ENCODE assay signal across 8 cellular contexts in the genomic region with DNA sequence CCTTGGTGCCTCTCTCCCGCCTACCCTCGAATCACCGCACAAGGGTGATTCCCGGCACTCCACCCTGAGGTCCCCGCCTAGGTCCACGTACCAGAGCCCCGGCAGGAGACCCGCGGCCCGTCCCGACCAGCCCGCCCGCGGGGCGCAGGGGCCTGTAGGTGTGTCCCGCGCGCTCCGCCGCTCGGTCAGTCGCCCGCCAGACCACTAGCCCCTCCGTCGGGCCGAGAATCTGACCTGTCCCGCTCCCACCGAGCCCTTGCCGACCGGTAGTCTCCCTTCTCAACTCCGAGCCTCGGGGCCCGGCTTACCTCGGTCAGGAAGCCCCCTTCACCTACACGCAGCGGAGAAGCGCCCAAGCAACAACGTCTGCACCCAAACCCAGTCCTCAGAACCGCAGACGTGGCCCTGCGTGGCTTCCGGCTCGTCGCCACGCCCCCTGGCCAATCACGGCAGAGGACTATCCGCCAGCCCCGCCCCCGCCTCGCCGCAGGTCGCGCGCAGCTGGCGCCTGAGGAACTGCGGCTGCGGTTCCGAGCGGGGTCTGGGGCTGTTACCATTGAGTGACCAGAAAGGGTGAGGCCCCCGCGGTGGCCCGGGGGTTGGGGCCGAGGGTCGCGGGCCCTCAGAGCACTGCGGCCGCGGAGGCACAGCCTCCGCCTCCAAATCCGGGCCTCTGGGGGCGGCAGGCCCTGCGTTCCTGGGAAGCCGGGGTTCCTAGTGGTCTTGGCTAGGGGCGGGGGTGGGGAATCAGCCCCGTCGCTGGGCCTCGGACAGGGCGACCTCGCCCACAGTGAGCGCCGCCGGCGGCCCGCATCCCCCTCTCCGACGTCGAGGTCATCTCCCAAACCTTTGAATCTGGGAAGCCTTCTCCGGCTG. TPM values are rescaled to one million over a fixed set of nuclear protein-coding genes. Genes with fewer than 3 reads are reported as not detected.
A peak's percentile ranks its signal among the peaks of the same experiment; 100 is the strongest.
DNase-seq lines count a peak whose midpoint lies in the region; ATAC-seq and TF ChIP-seq lines count a peak whose summit lies in the region.

A gene with protein sequence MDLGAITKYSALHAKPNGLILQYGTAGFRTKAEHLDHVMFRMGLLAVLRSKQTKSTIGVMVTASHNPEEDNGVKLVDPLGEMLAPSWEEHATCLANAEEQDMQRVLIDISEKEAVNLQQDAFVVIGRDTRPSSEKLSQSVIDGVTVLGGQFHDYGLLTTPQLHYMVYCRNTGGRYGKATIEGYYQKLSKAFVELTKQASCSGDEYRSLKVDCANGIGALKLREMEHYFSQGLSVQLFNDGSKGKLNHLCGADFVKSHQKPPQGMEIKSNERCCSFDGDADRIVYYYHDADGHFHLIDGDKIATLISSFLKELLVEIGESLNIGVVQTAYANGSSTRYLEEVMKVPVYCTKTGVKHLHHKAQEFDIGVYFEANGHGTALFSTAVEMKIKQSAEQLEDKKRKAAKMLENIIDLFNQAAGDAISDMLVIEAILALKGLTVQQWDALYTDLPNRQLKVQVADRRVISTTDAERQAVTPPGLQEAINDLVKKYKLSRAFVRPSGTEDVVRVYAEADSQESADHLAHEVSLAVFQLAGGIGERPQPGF (minus strand): TSS at position 395 of the 876 bp plus-strand sequence. CDS start 2,253 bp downstream, outside the sequence.
A gene (plus strand): TSS at position 487 of the 876 bp plus-strand sequence. CDS start 1,095 bp downstream, outside the sequence.

- H3K27me3 ChIP-seq in liver (ENCODE audit: control insufficient read depth in 4 of 4, insufficient read depth in 4 of 4, low read length in 3 of 4): no peaks in the 10 kb centered on the region

- H3K4me1 ChIP-seq in liver (ENCODE audit: control insufficient read depth in 4 of 4, insufficient read depth in 4 of 4, low read length in 3 of 4): peaks cover 15 to 26% (median 19%) of the 10 kb centered on the region in 4 donors

- TF ChIP-seq RAD21 in liver (IDR thresholded peaks at IDR 0.05): no peak

- peak within 1 kb of the TSS; percentile 94 for H3K27ac ChIP-seq in C4-2B
- peak within 1 kb of the TSS; percentile 81 to 95 for H3K27ac ChIP-seq in liver (ENCODE audit: low read depth in 1 of 2, low read length in 2 of 2)

- H3K9ac ChIP-seq in liver (ENCODE audit: low read depth in 1 of 2, low read length in 2 of 2): peak within 1 kb of the TSS; percentile 82 to 94

- peak within 1 kb of the TSS; percentile 92 for H3K27ac Mint-ChIP-seq in dendritic cell treated with granulocyte-macrophage colony-stimulating factor and Interleukin-4, amounts not matched to agents 40 ng/mL and 50 ng/mL, for 4 days

- DNase-seq in NCI-H69 (lab: John Stamatoyannopoulos, UW): peak; percentile 94
- DNase-seq in activated CD4-positive, alpha-beta T cell treated with anti-CD3 and anti-CD28 coated beads, Interleukin-2, amount 50 U/mL, for 4 hours: peak; percentile 82 to 85
- peak; percentile 90 for DNase-seq in stimulated activated CD4-positive, alpha-beta T cell treated with anti-CD3 and anti-CD28 coated beads, Interleukin-4, amount 100 ng/mL, for 1 hour

- H3K27me3 Mint-ChIP-seq in dendritic cell treated with granulocyte-macrophage colony-stimulating factor and Interleukin-4, amounts not matched to agents 40 ng/mL and 50 ng/mL, for 4 days: peaks cover 10% of the 10 kb centered on the region

- ATAC-seq in GM19328 (IDR thresholded peaks at IDR 0.05; ENCODE audit: unreplicated experiment) (peak; percentile 97), HG03460 (IDR thresholded peaks at IDR 0.05; ENCODE audit: unreplicated experiment) (peak; percentile 97)

- peaks cover 5 to 27% (median 17%) of the 10 kb centered on the region in 4 donors for H3K36me3 ChIP-seq in liver (ENCODE audit: control insufficient read depth in 4 of 4, insufficient read depth in 3 of 4, low read depth in 1 of 4, low read length in 3 of 4)

- H3K4me3 Mint-ChIP-seq in dendritic cell treated with granulocyte-macrophage colony-stimulating factor and Interleukin-4, amounts not matched to agents 40 ng/mL and 50 ng/mL, for 4 days: peak within 1 kb of the TSS; percentile 93

- H3K36me3 Mint-ChIP-seq in dendritic cell treated with granulocyte-macrophage colony-stimulating factor and Interleukin-4, amounts not matched to agents 40 ng/mL and 50 ng/mL, for 4 days (ENCODE audit: low read depth): peaks cover 27% of the 10 kb centered on the region

- intact Hi-C loops in dendritic cell treated with granulocyte-macrophage colony-stimulating factor and Interleukin-4, amounts not matched to agents 40 ng/mL and 50 ng/mL, for 4 days (cut with micrococcal nuclease): loop anchor here (2.0 to 10.0 kb wide), 4 partner anchors 124 to 1441 kb away; a partner anchor contains a TSS

- no peaks in the 10 kb centered on the region for H3K9me3 ChIP-seq in liver (ENCODE audit: control insufficient read depth in 4 of 4, low read length in 3 of 4)

- H3K4me1 Mint-ChIP-seq in dendritic cell treated with granulocyte-macrophage colony-stimulating factor and Interleukin-4, amounts not matched to agents 40 ng/mL and 50 ng/mL, for 4 days (ENCODE audit: low read depth): peaks cover 15% of the 10 kb centered on the region

- H3K9me3 Mint-ChIP-seq in dendritic cell treated with granulocyte-macrophage colony-stimulating factor and Interleukin-4, amounts not matched to agents 40 ng/mL and 50 ng/mL, for 4 days: no peaks in the 10 kb centered on the region

- WGBS in liver: under 1% methylated on average over 88 of the region's 88 CpGs

- H3K4me3 ChIP-seq in liver (ENCODE audit: low read depth in 1 of 3, low read length in 3 of 3): peak within 1 kb of the TSS; percentile 93 to 99 (median 98)

- TF ChIP-seq CTCF in C4-2B (conservative IDR thresholded peaks at IDR 0.05) (no peak), liver (IDR thresholded peaks at IDR 0.05; ENCODE audit: low read depth, low read length, missing input control) (no peak)

TF ChIP-seq in liver, 16 proteins besides CTCF, POLR2A, EP300 and RAD21:
- TF ChIP-seq GABPA (IDR thresholded peaks at IDR 0.05 in 1 of 2, conservative IDR thresholded peaks at IDR 0.05 in 1 of 2) (peak in 1 of 2 donors; percentile 65), SP1 (IDR thresholded peaks at IDR 0.05) (peak; percentile 23), TAF1 (conservative IDR thresholded peaks at IDR 0.05) (no peak)
- TF ChIP-seq, protein P1, sequence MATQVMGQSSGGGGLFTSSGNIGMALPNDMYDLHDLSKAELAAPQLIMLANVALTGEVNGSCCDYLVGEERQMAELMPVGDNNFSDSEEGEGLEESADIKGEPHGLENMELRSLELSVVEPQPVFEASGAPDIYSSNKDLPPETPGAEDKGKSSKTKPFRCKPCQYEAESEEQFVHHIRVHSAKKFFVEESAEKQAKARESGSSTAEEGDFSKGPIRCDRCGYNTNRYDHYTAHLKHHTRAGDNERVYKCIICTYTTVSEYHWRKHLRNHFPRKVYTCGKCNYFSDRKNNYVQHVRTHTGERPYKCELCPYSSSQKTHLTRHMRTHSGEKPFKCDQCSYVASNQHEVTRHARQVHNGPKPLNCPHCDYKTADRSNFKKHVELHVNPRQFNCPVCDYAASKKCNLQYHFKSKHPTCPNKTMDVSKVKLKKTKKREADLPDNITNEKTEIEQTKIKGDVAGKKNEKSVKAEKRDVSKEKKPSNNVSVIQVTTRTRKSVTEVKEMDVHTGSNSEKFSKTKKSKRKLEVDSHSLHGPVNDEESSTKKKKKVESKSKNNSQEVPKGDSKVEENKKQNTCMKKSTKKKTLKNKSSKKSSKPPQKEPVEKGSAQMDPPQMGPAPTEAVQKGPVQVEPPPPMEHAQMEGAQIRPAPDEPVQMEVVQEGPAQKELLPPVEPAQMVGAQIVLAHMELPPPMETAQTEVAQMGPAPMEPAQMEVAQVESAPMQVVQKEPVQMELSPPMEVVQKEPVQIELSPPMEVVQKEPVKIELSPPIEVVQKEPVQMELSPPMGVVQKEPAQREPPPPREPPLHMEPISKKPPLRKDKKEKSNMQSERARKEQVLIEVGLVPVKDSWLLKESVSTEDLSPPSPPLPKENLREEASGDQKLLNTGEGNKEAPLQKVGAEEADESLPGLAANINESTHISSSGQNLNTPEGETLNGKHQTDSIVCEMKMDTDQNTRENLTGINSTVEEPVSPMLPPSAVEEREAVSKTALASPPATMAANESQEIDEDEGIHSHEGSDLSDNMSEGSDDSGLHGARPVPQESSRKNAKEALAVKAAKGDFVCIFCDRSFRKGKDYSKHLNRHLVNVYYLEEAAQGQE (IDR thresholded peaks at IDR 0.05): peak; percentile 9
TF ChIP-seq in liver: peak in this region for 3.

RNA-seq across cellular contexts. Expression of the first gene that starts in this region (rescaled TPM):
- total RNA-seq in liver: 10 to 100 TPM; 21.8 to 61.1 TPM
- 10 to 100 TPM; 14.7 to 30.3 TPM for polyA plus RNA-seq in liver

RNA-seq across cellular contexts. Expression of the second gene that starts in this region (rescaled TPM):
- total RNA-seq in liver: 1 to 10 TPM; 1.9 to 5.5 TPM
- polyA plus RNA-seq in liver: 1 to 10 TPM; 1.9 to 2.8 TPM

Comparison
In these comparisons a context has a peak if more than half of its experiments do, and no peak if none do; other contexts are left out.
1. Peak in every context shown above with its lines: DNase-seq, ATAC-seq, H3K4me3 ChIP-seq and H3K27ac ChIP-seq.